In the genomic region with DNA sequence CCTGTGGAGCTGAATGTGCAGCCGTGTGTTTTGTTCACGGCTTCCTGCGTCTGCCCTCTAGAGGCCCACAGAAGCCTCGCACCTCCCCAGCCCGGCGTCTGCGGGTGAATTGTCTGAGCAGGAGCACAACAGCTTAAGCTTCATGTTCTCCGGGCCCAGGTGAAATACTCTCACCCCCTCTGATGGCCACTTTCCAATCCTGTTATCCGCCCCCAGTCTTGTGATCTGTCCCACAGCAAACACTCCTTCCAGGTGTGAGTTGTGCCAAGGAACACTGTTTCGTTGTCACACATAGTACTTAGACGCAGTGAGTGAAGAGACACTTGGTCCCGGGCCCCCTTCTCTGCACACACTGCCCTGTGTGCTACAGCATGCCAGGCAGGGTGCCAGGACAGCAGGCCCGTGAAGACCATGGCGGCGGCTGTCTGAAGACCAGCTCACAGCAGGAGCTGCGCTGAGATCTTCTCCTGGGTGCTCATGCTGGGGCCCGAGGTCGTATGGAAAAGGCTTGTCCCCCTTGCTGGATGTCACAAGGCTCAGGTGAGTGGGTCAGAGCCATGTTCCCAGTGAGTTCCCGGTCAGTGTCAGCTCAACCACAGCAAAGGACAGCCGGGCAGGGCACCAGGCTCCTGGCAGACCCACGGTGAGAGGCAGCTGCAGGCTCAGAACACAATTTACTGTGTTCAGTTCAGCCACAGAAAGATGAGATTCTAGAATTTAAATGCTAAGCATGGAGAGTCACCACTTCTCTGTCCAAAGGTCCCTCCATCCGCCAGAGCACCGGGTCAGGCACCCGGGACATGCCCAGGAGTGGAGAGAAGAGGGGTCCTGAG, we compare ENCODE assay signal across 8 cellular contexts. TPM values are rescaled to one million over a fixed set of nuclear protein-coding genes. Genes with fewer than 3 reads are reported as not detected.
DNase-seq lines count a peak whose midpoint lies in the region; ATAC-seq and TF ChIP-seq lines count a peak whose summit lies in the region.

No MANE protein-coding gene starts in this region.

- H3K36me3 ChIP-seq in A673 (ENCODE audit: insufficient read depth, low read length, poor library complexity, severe bottlenecking) (no peaks in the 10 kb centered on the region), MG63 (no peaks in the 10 kb centered on the region)

- in situ Hi-C loops in SK-MEL-5 (cut with HindIII; ENCODE audit: low pct_unique_long_range_greater_than_20kb, low sequenced_read_pairs) = no loop called here

- H3K4me3 ChIP-seq in A673 (ENCODE audit: low read depth, low read length, poor library complexity, severe bottlenecking) (no peak overlapping the region), MG63 (no peak overlapping the region)

- DNase-seq in A673 (ENCODE audit: low spot score) = peak; percentile 87
- DNase-seq in MG63 = peak; percentile 79
- peak; percentile 82 for DNase-seq in SK-MEL-5 (ENCODE audit: low read depth, low spot score)
- DNase-seq in astrocyte of the hippocampus (ENCODE audit: low read depth, low spot score) = peak; percentile 96
- peak; percentile 80 for DNase-seq in iPS-NIHi7 (ENCODE audit: extremely low spot score)
- peak; percentile 39 for DNase-seq in stimulated activated CD4-positive, alpha-beta T cell treated with anti-CD3 and anti-CD28 coated beads, Interleukin-12 subunit alpha, Interleukin-12 subunit beta, amount 100 ng/mL, for 4 hours
- DNase-seq in GF-D8 (lab: John Stamatoyannopoulos, UW) = no peak

- POLR2A ChIA-PET in A673 (lab: Charles Lee; ENCODE audit: low non-redundant PET) = interaction anchor here (0.8 kb wide), 1 partner anchor 37 kb away, joined by 4 read pairs; no protein-coding TSS in a partner anchor

- TF ChIP-seq CTCF in A673 (conservative IDR thresholded peaks at IDR 0.05; ENCODE audit: low read depth, low read length) = peak; percentile 89

- peak; percentile 93 for ATAC-seq in GM18868 (IDR thresholded peaks at IDR 0.05; ENCODE audit: unreplicated experiment)

- H3K27ac ChIP-seq in A673 (ENCODE audit: low read depth, low read length, poor library complexity, severe bottlenecking) = no peak overlapping the region

- H3K4me1 ChIP-seq in A673 (ENCODE audit: insufficient read depth, low read length, poor library complexity, severe bottlenecking) = no peaks in the 10 kb centered on the region

- no peaks in the 10 kb centered on the region for H3K27me3 ChIP-seq in A673 (replicated peaks; ENCODE audit: insufficient read depth, low read depth, low read length, poor library complexity)
- no peaks in the 10 kb centered on the region for H3K27me3 ChIP-seq in MG63

- BruUV-seq in A673 (replicated peaks; lab: Mats Ljungman, UMichigan) = no TSS peak

- CTCF ChIA-PET in A673 (lab: Charles Lee) = interaction anchor here (0.6 to 1.1 kb wide), 5 partner anchors 9 to 159 kb away, joined by 3 to 5 read pairs (median 4); no protein-coding TSS in a partner anchor

- intact Hi-C loops in A673 (cut with micrococcal nuclease; ENCODE audit: unreplicated experiment) = loop anchor here (5.0 kb wide), 1 partner anchor 61 kb away; no protein-coding TSS in a partner anchor

- H3K9me3 ChIP-seq in A673 (ENCODE audit: low read depth, low read length, poor library complexity, severe bottlenecking) (peaks cover 12% of the 10 kb centered on the region), MG63 (no peaks in the 10 kb centered on the region)

RNA-seq across cellular contexts. Expression of a gene that starts 6.8 kb away (rescaled TPM):
- 162 and 175 TPM in 2 replicates for total RNA-seq in A673 (2021)
- 204 and 346 TPM in 2 replicates for total RNA-seq in MG63 (2014; rRNA removed; shearing (Covaris generic); ENCODE audit: low replicate concordance)
- 3.1 and 4.7 TPM in 2 replicates for total RNA-seq in SK-MEL-5 (2014; rRNA removed; shearing (Covaris generic))
- 4.4 and 4.6 TPM in 2 replicates for polyA plus RNA-seq in SK-MEL-5 (2015; cell fraction: cytosol; rRNA removed)
- 3.2 and 4.5 TPM in 2 replicates for polyA plus RNA-seq in SK-MEL-5 (2015; cell fraction: nucleus; rRNA removed)

Comparison
In these comparisons a context has a peak if more than half of its experiments do, and no peak if none do; other contexts are left out.
1. RNA of a gene that starts 6.8 kb away (total RNA-seq): 204 to 346 TPM in MG63 and 162 to 175 TPM in A673; 3.1 to 4.7 TPM in SK-MEL-5; every median in the first group is over 10 times any median in the second.